In the genomic region with DNA sequence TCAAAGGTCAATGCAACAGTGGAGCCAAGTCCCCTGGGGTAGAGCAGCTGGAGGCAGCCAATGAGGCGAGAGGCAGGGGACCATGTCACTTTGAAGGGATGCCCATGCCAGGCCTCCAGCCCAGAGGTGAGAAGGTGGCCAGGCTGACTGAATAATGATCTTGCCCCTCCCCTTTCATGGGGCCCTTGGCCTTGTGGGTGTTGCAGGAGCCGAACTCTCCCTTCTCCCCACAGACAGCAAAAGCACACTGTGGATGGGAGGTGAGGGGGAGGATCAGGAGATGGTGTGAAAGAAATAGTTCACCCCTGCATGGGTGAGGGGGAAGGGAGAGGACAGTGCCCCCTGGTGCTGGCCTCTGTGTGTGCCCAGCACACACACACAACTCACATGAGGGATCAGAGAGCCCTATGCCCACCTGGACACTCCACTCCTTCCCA, we compare ENCODE assay signal across 9 cellular contexts. TPM values are rescaled to one million over a fixed set of nuclear protein-coding genes. Genes with fewer than 3 reads are reported as not detected.
A peak's percentile ranks its signal among the peaks of the same experiment; 100 is the strongest.
DNase-seq lines count a peak whose midpoint lies in the region; ATAC-seq and TF ChIP-seq lines count a peak whose summit lies in the region.
"Had no signal": no experiment of that assay in that cellular context is flagged by ENCODE, and none has a peak within 500 bp of the region (broad histone marks: within the 10 kb centered on the region; RNA-seq: fewer than 3 reads in every experiment).

No MANE protein-coding gene starts in this region.

- in situ Hi-C loops in IMR-90 (cut with MboI; ENCODE audit: low sequenced_read_pairs), result no loop called here

- H3K9me1 ChIP-seq in IMR-90 (ENCODE audit: insufficient read depth, low read length), result peaks cover 5% of the 10 kb centered on the region; the same call in 1 of the 2 replicates

- peaks cover 48% of the 10 kb centered on the region for H3K27me3 Mint-ChIP-seq in Caco-2 (ENCODE audit: insufficient read depth, unreplicated experiment)
- H3K27me3 Mint-ChIP-seq in activated naive CD8-positive, alpha-beta T cell, result no peaks in the 10 kb centered on the region

- H3K4ac ChIP-seq in IMR-90 (ENCODE audit: low read depth, low read length), result no peak overlapping the region

- intact Hi-C loops in Caco-2 (cut with micrococcal nuclease; ENCODE audit: unreplicated experiment) (loop anchor here (1.0 kb wide), 1 partner anchor 18 kb away; no protein-coding TSS in a partner anchor), IMR-90 (cut with micrococcal nuclease) (no loop called here), mucosa of descending colon (cut with DNase I, micrococcal nuclease) (no loop called here), colonic mucosa (cut with DNase I) (no loop called here)

- H2AK5ac ChIP-seq in IMR-90 (ENCODE audit: low read depth, low read length), result no peak overlapping the region

- H2BK15ac ChIP-seq in IMR-90 (ENCODE audit: low read depth, low read length), result no peak overlapping the region

- no peak overlapping the region for H3K4me3 Mint-ChIP-seq in Caco-2 (ENCODE audit: unreplicated experiment)
- H3K4me3 Mint-ChIP-seq in activated naive CD8-positive, alpha-beta T cell, result peak overlapping the region; percentile 86

- H3K4me1 ChIP-seq in Caco-2 (peaks cover 10% of the 10 kb centered on the region; the same call in 1 of the 2 replicates), IMR-90 (ENCODE audit: control insufficient read depth, insufficient read depth, low read length) (peaks cover 27% of the 10 kb centered on the region), mucosa of descending colon (ENCODE audit: low read depth) (no peaks in the 10 kb centered on the region), colonic mucosa (peaks cover 4% of the 10 kb centered on the region)

- H4K8ac ChIP-seq in IMR-90 (ENCODE audit: low read depth in 2 of 2, low read length in 2 of 2), result no peak overlapping the region

- no peak overlapping the region for H2AFZ ChIP-seq in IMR-90 (replicated peaks; ENCODE audit: low read length, poor library complexity)

- no peak overlapping the region for H3K4me3 ChIP-seq in Caco-2 (ENCODE audit: low read depth, low read length)
- no peak overlapping the region for H3K4me3 ChIP-seq in IMR-90 (ENCODE audit: insufficient read depth, low read depth, low read length)
- H3K4me3 ChIP-seq in mucosa of descending colon, result no peak overlapping the region
- H3K4me3 ChIP-seq in colonic mucosa, result no peak overlapping the region

- no peak overlapping the region for H2BK120ac ChIP-seq in IMR-90 (ENCODE audit: low read depth, low read length)

- no peak overlapping the region for H3K56ac ChIP-seq in IMR-90 (ENCODE audit: extremely low read depth, insufficient read depth, low read length)

- no peak overlapping the region for H4K5ac ChIP-seq in IMR-90 (ENCODE audit: low read depth, low read length)

- H3K18ac ChIP-seq in IMR-90 (ENCODE audit: low read depth, low read length), result no peak overlapping the region

- no peaks in the 10 kb centered on the region for H3K79me1 ChIP-seq in IMR-90 (ENCODE audit: low read depth in 1 of 2, low read length in 2 of 2)

- ATAC-seq in IMR-90 (ENCODE audit: low read depth) (no peak), mucosa of descending colon (peak; percentile 7)

- H3K27ac ChIP-seq in IMR-90 (ENCODE audit: insufficient read depth, low read length), result no peak overlapping the region
- no peak overlapping the region for H3K27ac ChIP-seq in colonic mucosa

- TF ChIP-seq CTCF in Caco-2 (IDR thresholded peaks at IDR 0.05; ENCODE audit: insufficient read depth in 1 of 2, low read depth in 1 of 2, low read length in 1 of 2, severe bottlenecking in 1 of 2, unreplicated experiment in 1 of 2) (peak; percentile 55 to 64), IMR-90 (conservative IDR thresholded peaks at IDR 0.05; ENCODE audit: low read depth, low read length) (peak; percentile 39), mucosa of descending colon (IDR thresholded peaks at IDR 0.05) (no peak), colonic mucosa (IDR thresholded peaks at IDR 0.05) (no peak)

- H2BK20ac ChIP-seq in IMR-90 (ENCODE audit: low read depth, low read length), result no peak overlapping the region

- dilution Hi-C loops in IMR-90 (cut with HindIII; ENCODE audit: low sequenced_read_pairs, unreplicated experiment), result no loop called here

- no CpG with 5 or more reads among the region's 2 CpGs for WGBS in IMR-90 (ENCODE audit: extremely low coverage in 2 of 2, insufficient read length in 1 of 2), 2 experiments

- no TSS peak for BruUV-seq in Caco-2 (replicated peaks; lab: Mats Ljungman, UMichigan)
- BruUV-seq in IMR-90 (replicated peaks; lab: Mats Ljungman, UMichigan), result no TSS peak

- peaks cover 47% of the 10 kb centered on the region for H4K20me1 ChIP-seq in IMR-90 (ENCODE audit: insufficient read depth, low read length)

- no peak for TF ChIP-seq RAD21 in IMR-90 (IDR thresholded peaks at IDR 0.05; ENCODE audit: low read length)

- H3K9me3 ChIP-seq in Caco-2 (no peaks in the 10 kb centered on the region), IMR-90 (ENCODE audit: control insufficient read depth, insufficient read depth, low read length) (no peaks in the 10 kb centered on the region), mucosa of descending colon (no peaks in the 10 kb centered on the region), colonic mucosa (no peaks in the 10 kb centered on the region)

- no peak overlapping the region for H4K91ac ChIP-seq in IMR-90 (ENCODE audit: insufficient read depth, low read depth, low read length)

- H3K14ac ChIP-seq in IMR-90 (replicated peaks; ENCODE audit: low read depth, low read length), result no peak overlapping the region

- H3K36me3 ChIP-seq in Caco-2 (ENCODE audit: control insufficient read depth, insufficient read depth, low read length), result no peaks in the 10 kb centered on the region
- no peaks in the 10 kb centered on the region for H3K36me3 ChIP-seq in IMR-90 (ENCODE audit: control insufficient read depth, insufficient read depth, low read length)
- no peaks in the 10 kb centered on the region for H3K36me3 ChIP-seq in mucosa of descending colon (ENCODE audit: low read depth)
- no peaks in the 10 kb centered on the region for H3K36me3 ChIP-seq in colonic mucosa

- peaks cover 6% of the 10 kb centered on the region for H3K4me1 Mint-ChIP-seq in Caco-2 (ENCODE audit: low read depth, unreplicated experiment)
- H3K4me1 Mint-ChIP-seq in activated naive CD8-positive, alpha-beta T cell (ENCODE audit: low read depth), result peaks cover 78% of the 10 kb centered on the region

- H3K36me3 Mint-ChIP-seq in Caco-2 (ENCODE audit: insufficient read depth, unreplicated experiment), result no peaks in the 10 kb centered on the region
- no peaks in the 10 kb centered on the region for H3K36me3 Mint-ChIP-seq in activated naive CD8-positive, alpha-beta T cell

- no peak overlapping the region for H3K27ac Mint-ChIP-seq in Caco-2 (ENCODE audit: unreplicated experiment)
- H3K27ac Mint-ChIP-seq in activated naive CD8-positive, alpha-beta T cell, result peak overlapping the region; percentile 99

- H3K9ac ChIP-seq in IMR-90 (ENCODE audit: low read depth, low read length), result no peak overlapping the region
- no peak overlapping the region for H3K9ac ChIP-seq in colonic mucosa (ENCODE audit: low read depth in 2 of 2, low read length in 2 of 2)

- no peak overlapping the region for H2BK5ac ChIP-seq in IMR-90 (ENCODE audit: low read depth, low read length, poor library complexity, severe bottlenecking)

- no peak for DNase-seq in Caco-2
- no peak for DNase-seq in IMR-90
- peak in 1 of 3 donors; percentile 27 for DNase-seq in mucosa of descending colon
- no peak for DNase-seq in ureter (ENCODE audit: low spot score)
- DNase-seq in colonic mucosa, result no peak
- no peak for DNase-seq in activated CD4-positive, CD25-positive, alpha-beta regulatory T cell treated with anti-CD3 and anti-CD28 coated beads, Interleukin-2, amount 50 U/mL, for 72 hours
- DNase-seq in AG08396 (ENCODE audit: low spot score), result no peak

- H3K23ac ChIP-seq in IMR-90 (ENCODE audit: low read depth, low read length), result no peak overlapping the region

- peak overlapping the region; percentile 40 for H2AK9ac ChIP-seq in IMR-90 (replicated peaks; ENCODE audit: low read depth, low read length, poor library complexity)

- H3K27me3 ChIP-seq in Caco-2 (replicated peaks; ENCODE audit: control insufficient read depth, insufficient read depth, low read length) (peaks cover 9% of the 10 kb centered on the region), IMR-90 (ENCODE audit: control insufficient read depth, insufficient read depth, low read length) (peaks cover 93% of the 10 kb centered on the region), colonic mucosa (peaks cover 16% of the 10 kb centered on the region)

- no peak for TF ChIP-seq POLR2A in IMR-90 (IDR thresholded peaks at IDR 0.05; ENCODE audit: low read depth, low read length)

- no peak overlapping the region for H3K4me2 ChIP-seq in IMR-90 (ENCODE audit: low read depth, low read length)

- POLR2A ChIA-PET in Caco-2 (lab: Charles Lee) (no interaction called here), IMR-90 (lab: Charles Lee; ENCODE audit: unreplicated experiment) (no interaction called here)

- CTCF ChIA-PET in Caco-2 (lab: Charles Lee) (interaction anchor here (0.6 to 1.8 kb wide), 5 partner anchors 15 to 174 kb away, joined by 3 to 9 read pairs (median 6); partner anchors contain the start of gene TBX21), IMR-90 (lab: Yijun Ruan, JAX) (interaction anchor here (1.4 kb wide), 1 partner anchor 10 kb away, joined by 8 read pairs; no protein-coding TSS in a partner anchor)

- no peaks in the 10 kb centered on the region for H3K9me3 Mint-ChIP-seq in Caco-2 (ENCODE audit: unreplicated experiment)
- H3K9me3 Mint-ChIP-seq in activated naive CD8-positive, alpha-beta T cell (ENCODE audit: low read depth), result no peaks in the 10 kb centered on the region

TF ChIP-seq in IMR-90, 13 proteins besides CTCF, POLR2A, EP300 and RAD21 (continues in another document):
- TF ChIP-seq SMC3 (IDR thresholded peaks at IDR 0.05; ENCODE audit: low read depth, low read length), result 0 out of 2 replicates have a peak, but pooled peaks have one; percentile 19
- no peak for TF ChIP-seq NFE2L2 (IDR thresholded peaks at IDR 0.05; ENCODE audit: low read depth, low read length)

RNA-seq across cellular contexts. Expression of gene TBX21, which starts 15.8 kb away (rescaled TPM):
- total RNA-seq in Caco-2 (2022) (not detected in 2 replicates), IMR-90 (2012; rRNA removed) (not detected in 2 replicates), mucosa of descending colon (1 to 10 TPM in 2 of 3 donors, under 1 TPM in 1; 0.72 to 1.2 (median 1.2) TPM), ureter (1.2 TPM), colonic mucosa (under 1 TPM; 0.40 to 0.49 TPM)
- not detected in 2 replicates for polyA plus RNA-seq in IMR-90 (2012; rRNA removed)
- polyA plus RNA-seq in IMR-90 (2012; cell fraction: cytosol; rRNA removed), result not detected in 2 replicates
- polyA plus RNA-seq in IMR-90 (2012; cell fraction: nucleus; rRNA removed; ENCODE audit: low replicate concordance), result not detected in 2 replicates
- total RNA-seq: LHCN-M2 had no signal

RNA-seq across cellular contexts. Expression of gene TBKBP1, which starts 23.3 kb away (rescaled TPM):
- 27.4 and 30.4 TPM in 2 replicates for total RNA-seq in Caco-2 (2022)
- total RNA-seq in IMR-90 (2012; rRNA removed), result 3.4 and 3.6 TPM in 2 replicates
- polyA plus RNA-seq in IMR-90 (2012; rRNA removed), result 7.6 and 8.5 TPM in 2 replicates
- polyA plus RNA-seq in IMR-90 (2012; cell fraction: cytosol; rRNA removed), result 2.7 and 7.8 TPM in 2 replicates
- polyA plus RNA-seq in IMR-90 (2012; cell fraction: nucleus; rRNA removed; ENCODE audit: low replicate concordance), result 52.0 and 59.7 TPM in 2 replicates
- 10 to 100 TPM in 1 of 3 donors, 1 to 10 TPM in 2; 2.3 to 20.3 (median 3.2) TPM for total RNA-seq in mucosa of descending colon
- total RNA-seq in ureter, result 9.2 TPM
- 1 to 10 TPM; 1.3 to 2.9 TPM for total RNA-seq in colonic mucosa

Comparison
In these comparisons a context has a peak if more than half of its experiments do, and no peak if none do; other contexts are left out.
1. CTCF ChIP-seq: peak in Caco-2 (2 of 2) and IMR-90 (single experiment); none in mucosa of descending colon (single experiment) and colonic mucosa (single experiment).